ENCODE assay signal across 8 cellular contexts in genomic region chr6:141488466-141488865, GRCh38.
DNase-seq lines count a peak whose midpoint lies in the region; ATAC-seq, FAIRE-seq and TF ChIP-seq lines count a peak whose summit lies in the region.

No MANE protein-coding gene starts in this region.

- SMC1A ChIA-PET in GM12878 (lab: Charles Lee; ENCODE audit: uncharacterized antibody, unreplicated experiment), result interaction anchor here (0.5 to 1.4 kb wide), 10 partner anchors 21 to 234 kb away, joined by 3 to 6 read pairs (median 4); no protein-coding TSS in a partner anchor

- H3K9me2 ChIP-seq in DOHH2 (replicated peaks; ENCODE audit: control insufficient read depth, low read length), result no peaks in the 10 kb centered on the region

- H3K27ac ChIP-seq in DOHH2 (ENCODE audit: low read depth, low read length) (peak overlapping the region; percentile 31; the same call in 1 of the 2 replicates), HL-60 (replicated peaks) (peak overlapping the region; percentile 23; the same call in 1 of the 2 replicates), GM12878 (ENCODE audit: control insufficient read depth, insufficient read depth) (no peak overlapping the region), right atrium auricular region (no peak overlapping the region)

- TF ChIP-seq CTCF in DOHH2 (IDR thresholded peaks at IDR 0.05; ENCODE audit: low read depth, low read length, poor library complexity, severe bottlenecking) (no peak), HL-60 (IDR thresholded peaks at IDR 0.05; ENCODE audit: insufficient read depth, low read length) (no peak), GM12878 (IDR thresholded peaks at IDR 0.05 in 2 of 3, conservative IDR thresholded peaks at IDR 0.05 in 1 of 3; ENCODE audit: control insufficient read depth in 2 of 3, extremely low read depth in 1 of 3, insufficient read depth in 1 of 3, low read depth in 3 of 3, low read length in 3 of 3) (no peak), Calu3 (IDR thresholded peaks at IDR 0.05; ENCODE audit: unreplicated experiment) (no peak), right atrium auricular region (IDR thresholded peaks at IDR 0.05) (no peak)

- no peak for TF ChIP-seq RAD21 in GM12878 (IDR thresholded peaks at IDR 0.05; ENCODE audit: insufficient read depth, low read depth, low read length)

- POLR2A ChIA-PET in GM12878 (lab: Charles Lee), result no interaction called here

- H3K36me3 ChIP-seq in DOHH2 (ENCODE audit: control insufficient read depth, low read length) (no peaks in the 10 kb centered on the region), GM12878 (ENCODE audit: control insufficient read depth in 2 of 2, insufficient read depth in 2 of 2, low read length in 1 of 2) (no peaks in the 10 kb centered on the region), right atrium auricular region (no peaks in the 10 kb centered on the region)

- no peaks in the 10 kb centered on the region for H3K27me3 ChIP-seq in DOHH2 (ENCODE audit: control insufficient read depth, low read length)
- no peaks in the 10 kb centered on the region for H3K27me3 ChIP-seq in HL-60 (ENCODE audit: insufficient read depth, poor library complexity, severe bottlenecking)
- H3K27me3 ChIP-seq in GM12878 (replicated peaks in 1 of 2; ENCODE audit: control insufficient read depth in 2 of 2, insufficient read depth in 2 of 2, low read length in 1 of 2), result no peaks in the 10 kb centered on the region
- H3K27me3 ChIP-seq in right atrium auricular region, result no peaks in the 10 kb centered on the region

- H3K4me1 ChIP-seq in DOHH2 (ENCODE audit: control insufficient read depth, low read length), result peaks cover 35% of the 10 kb centered on the region
- H3K4me1 ChIP-seq in GM12878 (ENCODE audit: control insufficient read depth, insufficient read depth, low read length), result peaks cover 5% of the 10 kb centered on the region
- H3K4me1 ChIP-seq in right atrium auricular region, result peaks cover 0 to 12% of the 10 kb centered on the region in 2 donors

- peak overlapping the region; percentile 52 for H3K4me3 ChIP-seq in DOHH2 (ENCODE audit: low read length)
- no peak overlapping the region for H3K4me3 ChIP-seq in HL-60 (replicated peaks; ENCODE audit: insufficient read depth, low read length)
- H3K4me3 ChIP-seq in GM12878, result no peak overlapping the region
- H3K4me3 ChIP-seq in right atrium auricular region, result no peak overlapping the region

- in situ Hi-C loops in GM12878 (cut with MboI), result no loop called here

- H3K9me3 ChIP-seq in DOHH2 (ENCODE audit: control insufficient read depth, insufficient read depth, low read length), result peaks cover 6% of the 10 kb centered on the region; the same call in 1 of the 2 replicates
- H3K9me3 ChIP-seq in GM12878 (replicated peaks; ENCODE audit: control insufficient read depth, insufficient read depth, low read length), result peaks cover 1% of the 10 kb centered on the region; the same call in 2 of the 3 replicates
- no peaks in the 10 kb centered on the region for H3K9me3 ChIP-seq in right atrium auricular region

- H3K9me3 Mint-ChIP-seq in Calu3 (ENCODE audit: low read depth, unreplicated experiment), result peaks cover 2% of the 10 kb centered on the region

- H4K20me1 ChIP-seq in DOHH2 (ENCODE audit: control insufficient read depth, insufficient read depth, low read depth, low read length) (no peaks in the 10 kb centered on the region), GM12878 (ENCODE audit: control insufficient read depth, insufficient read depth) (no peaks in the 10 kb centered on the region)

- no TSS peak for BruUV-seq in GM12878 (replicated peaks; lab: Mats Ljungman, UMichigan)
- BruUV-seq in Calu3 (replicated peaks; lab: Mats Ljungman, UMichigan), result no TSS peak

- TF ChIP-seq EP300 in GM12878 (IDR thresholded peaks at IDR 0.05; ENCODE audit: borderline replicate concordance in 1 of 2, control insufficient read depth in 1 of 2, low read depth in 2 of 2, low read length in 2 of 2), result no peak

- no peaks in the 10 kb centered on the region for H3K36me3 Mint-ChIP-seq in Calu3 (ENCODE audit: insufficient read depth, unreplicated experiment)

- no peak overlapping the region for H3K27ac Mint-ChIP-seq in Calu3 (ENCODE audit: unreplicated experiment)

- CTCF ChIA-PET in GM12878 (lab: Yijun Ruan, JAX) (interaction anchor here (0.7 to 1.1 kb wide), 3 partner anchors 8 to 75 kb away, joined by 3 to 4 read pairs (median 3); no protein-coding TSS in a partner anchor), Calu3 (lab: Charles Lee) (interaction anchor here (0.6 kb wide), 1 partner anchor 1573 kb away, joined by 3 read pairs; no protein-coding TSS in a partner anchor)

- no peaks in the 10 kb centered on the region for H3K27me3 Mint-ChIP-seq in Calu3 (ENCODE audit: unreplicated experiment)

- ATAC-seq in GM21526 (IDR thresholded peaks at IDR 0.05; ENCODE audit: low FRiP score, unreplicated experiment), result peak; percentile 34
- peak; percentile 57 for ATAC-seq in GM12878

- no peak overlapping the region for H3K4me3 Mint-ChIP-seq in Calu3 (ENCODE audit: low read depth, unreplicated experiment)

- H3K9ac ChIP-seq in GM12878 (ENCODE audit: control insufficient read depth, insufficient read depth, low read length), result no peak overlapping the region

- RAD21 ChIA-PET in GM12878 (lab: Charles Lee; ENCODE audit: unreplicated experiment), result interaction anchor here (1.1 to 1.3 kb wide), 2 partner anchors 27 to 73 kb away, joined by 3 read pairs; no protein-coding TSS in a partner anchor

- no peaks in the 10 kb centered on the region for H3F3A ChIP-seq in DOHH2 (ENCODE audit: control insufficient read depth, insufficient read depth)

- H3K4me1 Mint-ChIP-seq in Calu3 (ENCODE audit: low read depth, unreplicated experiment), result no peaks in the 10 kb centered on the region

- H2AFZ ChIP-seq in GM12878 (ENCODE audit: control insufficient read depth, low read depth, low read length), result peak overlapping the region; percentile 82

- DNase-seq in HL-60 (ENCODE audit: low read depth in 1 of 2, low spot score in 1 of 2) (peak in 1 of 2 experiments; percentile 14), GM12878 (ENCODE audit: low read depth, low spot score) (no peak), Calu3 (no peak), HuH-7.5 (ENCODE audit: low spot score) (no peak), right atrium auricular region (ENCODE audit: low spot score) (no peak)
- no peak for DNase-seq in activated CD4-positive, alpha-beta T cell treated with anti-CD3 and anti-CD28 coated beads, Interleukin-2, amount 50 U/mL, for 1 hour

- peak overlapping the region; percentile 68 for H3K4me2 ChIP-seq in DOHH2 (ENCODE audit: low read length)
- H3K4me2 ChIP-seq in GM12878 (ENCODE audit: control insufficient read depth, insufficient read depth), result no peak overlapping the region

- intact Hi-C loops in GM12878 (cut with micrococcal nuclease; ENCODE audit: unreplicated experiment), result no loop called here
- intact Hi-C loops in Calu3 (cut with micrococcal nuclease; ENCODE audit: unreplicated experiment), result no loop called here

- WGBS in GM12878 (ENCODE audit: insufficient coverage, insufficient replicate concordance, low lambda C conversion rate, missing lambda C conversion rate), result 4% methylated on average over 1 of the region's 1 CpG

- no peak for TF ChIP-seq POLR2A in GM12878 (IDR thresholded peaks at IDR 0.05; ENCODE audit: low read depth, low read length)

- no peaks in the 10 kb centered on the region for H3K79me2 ChIP-seq in DOHH2 (ENCODE audit: control insufficient read depth, low read length)
- H3K79me2 ChIP-seq in GM12878 (ENCODE audit: control insufficient read depth, insufficient read depth, low read length), result no peaks in the 10 kb centered on the region

- peak; percentile 75 for FAIRE-seq in GM12878 (lab: Jason Lieb, UNC)

TF ChIP-seq in GM12878, 131 proteins besides CTCF, POLR2A, EP300 and RAD21 (continues in another document):
- TF ChIP-seq SMAD5 (IDR thresholded peaks at IDR 0.05; ENCODE audit: low read depth) (no peak), RAD51 (IDR thresholded peaks at IDR 0.05) (no peak), SMARCA5 (IDR thresholded peaks at IDR 0.05) (no peak), MXI1 (IDR thresholded peaks at IDR 0.05; ENCODE audit: low read depth, low read length) (no peak), PBX3 (IDR thresholded peaks at IDR 0.05; ENCODE audit: insufficient replicate concordance, low read depth, low read length) (no peak), JUNB (IDR thresholded peaks at IDR 0.05) (no peak), CREM (IDR thresholded peaks at IDR 0.05; ENCODE audit: low read depth) (no peak), FOS (IDR thresholded peaks at IDR 0.05; ENCODE audit: borderline replicate concordance, extremely low read depth, insufficient read length) (no peak), JUND (IDR thresholded peaks at IDR 0.05; ENCODE audit: low read depth, low read length) (no peak), NFIC (IDR thresholded peaks at IDR 0.05; ENCODE audit: low read depth, low read length) (no peak), IKZF2 (IDR thresholded peaks at IDR 0.05) (no peak)

Comparison
In these comparisons a context has a peak if more than half of its experiments do, and no peak if none do; other contexts are left out.
1. H3K27ac ChIP-seq: peak in DOHH2 (single experiment) and HL-60 (single experiment); none in GM12878 (single experiment) and right atrium auricular region (0 of 2).